In genomic region chr14:95235767-95236166, GRCh38 we compare ENCODE assay signal across 1 cellular context.
TF ChIP-seq lines count a peak whose summit lies in the region.

No MANE protein-coding gene starts in this region.

TF ChIP-seq in IMR-90, 13 proteins besides CTCF, POLR2A, EP300 and RAD21 (continued from another document):
- no peak for TF ChIP-seq MXI1 (IDR thresholded peaks at IDR 0.05; ENCODE audit: borderline replicate concordance, low read depth, low read length)
- TF ChIP-seq, protein P1, sequence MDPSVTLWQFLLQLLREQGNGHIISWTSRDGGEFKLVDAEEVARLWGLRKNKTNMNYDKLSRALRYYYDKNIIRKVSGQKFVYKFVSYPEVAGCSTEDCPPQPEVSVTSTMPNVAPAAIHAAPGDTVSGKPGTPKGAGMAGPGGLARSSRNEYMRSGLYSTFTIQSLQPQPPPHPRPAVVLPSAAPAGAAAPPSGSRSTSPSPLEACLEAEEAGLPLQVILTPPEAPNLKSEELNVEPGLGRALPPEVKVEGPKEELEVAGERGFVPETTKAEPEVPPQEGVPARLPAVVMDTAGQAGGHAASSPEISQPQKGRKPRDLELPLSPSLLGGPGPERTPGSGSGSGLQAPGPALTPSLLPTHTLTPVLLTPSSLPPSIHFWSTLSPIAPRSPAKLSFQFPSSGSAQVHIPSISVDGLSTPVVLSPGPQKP (IDR thresholded peaks at IDR 0.05; ENCODE audit: borderline replicate concordance, low read depth, low read length): no peak
- TF ChIP-seq NFE2L2 (IDR thresholded peaks at IDR 0.05; ENCODE audit: low read depth, low read length): no peak
